1 cellular context compared by ENCODE assay signal in genomic region chr1:55611123-55611522, GRCh38.
TF ChIP-seq lines count a peak whose summit lies in the region.

No MANE protein-coding gene starts in this region.

TF ChIP-seq in IMR-90, 13 proteins besides CTCF, POLR2A, EP300 and RAD21 (continued from another document):
- TF ChIP-seq, protein P1, sequence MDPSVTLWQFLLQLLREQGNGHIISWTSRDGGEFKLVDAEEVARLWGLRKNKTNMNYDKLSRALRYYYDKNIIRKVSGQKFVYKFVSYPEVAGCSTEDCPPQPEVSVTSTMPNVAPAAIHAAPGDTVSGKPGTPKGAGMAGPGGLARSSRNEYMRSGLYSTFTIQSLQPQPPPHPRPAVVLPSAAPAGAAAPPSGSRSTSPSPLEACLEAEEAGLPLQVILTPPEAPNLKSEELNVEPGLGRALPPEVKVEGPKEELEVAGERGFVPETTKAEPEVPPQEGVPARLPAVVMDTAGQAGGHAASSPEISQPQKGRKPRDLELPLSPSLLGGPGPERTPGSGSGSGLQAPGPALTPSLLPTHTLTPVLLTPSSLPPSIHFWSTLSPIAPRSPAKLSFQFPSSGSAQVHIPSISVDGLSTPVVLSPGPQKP (IDR thresholded peaks at IDR 0.05; ENCODE audit: borderline replicate concordance, low read depth, low read length) = no peak
- TF ChIP-seq CHD1 (IDR thresholded peaks at IDR 0.05; ENCODE audit: low read depth, low read length) (no peak), MAFK (IDR thresholded peaks at IDR 0.05; ENCODE audit: low read depth, low read length) (no peak), CEBPB (IDR thresholded peaks at IDR 0.05; ENCODE audit: low read depth, low read length) (no peak), RCOR1 (IDR thresholded peaks at IDR 0.05; ENCODE audit: insufficient replicate concordance, low read length) (no peak), SMC3 (IDR thresholded peaks at IDR 0.05; ENCODE audit: low read depth, low read length) (no peak)
